ENCODE assay signal across 21 cellular contexts in genomic region chr2:213242653-213243052, GRCh38. TPM values are rescaled to one million over a fixed set of nuclear protein-coding genes. Genes with fewer than 3 reads are reported as not detected.
A peak's percentile ranks its signal among the peaks of the same experiment; 100 is the strongest.
DNase-seq lines count a peak whose midpoint lies in the region; ATAC-seq, FAIRE-seq and TF ChIP-seq lines count a peak whose summit lies in the region.
"Had no signal": no experiment of that assay in that cellular context is flagged by ENCODE, and none has a peak within 500 bp of the region (broad histone marks: within the 10 kb centered on the region; RNA-seq: fewer than 3 reads in every experiment).

No MANE protein-coding gene starts in this region.

- H3K4me1 ChIP-seq in Loucy (ENCODE audit: insufficient read depth, low read length, poor library complexity, severe bottlenecking) (peaks cover 60% of the 10 kb centered on the region), heart left ventricle (peaks cover 0 to 6% (median 0%) of the 10 kb centered on the region in 12 donors)

- H3K4me1 Mint-ChIP-seq in activated B cell treated with CpG ODN at 0.5 μM for 24 hours = peaks cover 38% of the 10 kb centered on the region
- H3K4me1 Mint-ChIP-seq in natural killer cell = no peaks in the 10 kb centered on the region

- intact Hi-C loops in activated B cell treated with CpG ODN at 0.5 μM for 24 hours (cut with micrococcal nuclease) = no loop called here
- intact Hi-C loops in Right ventricle myocardium inferior (cut with DNase I) = no loop called here
- intact Hi-C loops in natural killer cell (cut with micrococcal nuclease) = no loop called here
- intact Hi-C loops in heart left ventricle (cut with DNase I) = loop anchor here in 1 of 10 donors (10.0 kb wide), 1 partner anchor 558 kb away; no protein-coding TSS in a partner anchor

- H2AFZ ChIP-seq in Loucy (ENCODE audit: low read length) = peak overlapping the region; percentile 14

- TF ChIP-seq CTCF in Loucy (conservative IDR thresholded peaks at IDR 0.05; ENCODE audit: low read length) = no peak
- no peak for TF ChIP-seq CTCF in activated B cell treated with CpG ODN at 0.5 μM for 24 hours (IDR thresholded peaks at IDR 0.05)
- TF ChIP-seq CTCF in natural killer cell (IDR thresholded peaks at IDR 0.05) = no peak
- TF ChIP-seq CTCF in heart left ventricle (IDR thresholded peaks at IDR 0.05) = no peak

- H3K9me3 Mint-ChIP-seq in activated B cell treated with CpG ODN at 0.5 μM for 24 hours = no peaks in the 10 kb centered on the region
- H3K9me3 Mint-ChIP-seq in natural killer cell = no peaks in the 10 kb centered on the region
- H3K9me3 Mint-ChIP-seq: T-helper 1 cell treated with Interleukin-12 subunit alpha and Interleukin-12 subunit beta and Interleukin-4 antibody, amounts not matched to agents 30 μg/mL and 1 μg/mL, for 36 hours had no signal

- peak overlapping the region; percentile 65 for H3K4me2 ChIP-seq in Loucy (ENCODE audit: low read depth, low read length, poor library complexity, severe bottlenecking)

- no peak overlapping the region for H3K4me3 Mint-ChIP-seq in activated B cell treated with CpG ODN at 0.5 μM for 24 hours
- H3K4me3 Mint-ChIP-seq in natural killer cell = no peak overlapping the region
- H3K4me3 Mint-ChIP-seq: B cell; T-helper 1 cell treated with Interleukin-12 subunit alpha and Interleukin-12 subunit beta and Interleukin-4 antibody, amounts not matched to agents 30 μg/mL and 1 μg/mL, for 36 hours had no signal

- FAIRE-seq in G401.6 (lab: Jason Lieb, UNC) = peak; percentile 30

- H3K27me3 ChIP-seq in Loucy (ENCODE audit: insufficient read depth, low read length, poor library complexity, severe bottlenecking) = no peaks in the 10 kb centered on the region
- H3K27me3 ChIP-seq in heart left ventricle = peaks cover 0 to 4% (median 0%) of the 10 kb centered on the region in 9 donors

- H3K79me2 ChIP-seq in Loucy (ENCODE audit: insufficient read depth, low read length) = peaks cover 59% of the 10 kb centered on the region

- H3K36me3 ChIP-seq in Loucy (ENCODE audit: insufficient read depth, low read length) = no peaks in the 10 kb centered on the region
- H3K36me3 ChIP-seq in heart left ventricle = no peaks in the 10 kb centered on the region

- no peak for DNase-seq in activated B cell treated with CpG ODN at 0.5 μM for 24 hours
- no peak for DNase-seq in Right ventricle myocardium inferior (ENCODE audit: missing footprints)
- no peak for DNase-seq in natural killer cell
- DNase-seq in DMS114 treated with DMSO at 0.1 percent for 48 hours (lab: John Stamatoyannopoulos, UW; ENCODE audit: unreplicated experiment) = no peak
- no peak for DNase-seq in heart left ventricle
- DNase-seq: KBM-7, NCI-H1092, NCI-H1417 treated with DMSO at 0.1 percent for 48 hours, NCI-H1694 treated with DMSO at 0.1 percent for 48 hours, NCI-H2081, NCI-H2227 treated with DMSO at 0.1 percent for 48 hours, NCI-H526 treated with DMSO at 0.1 percent for 48 hours, SHP77 treated with DMSO at 0.1 percent for 48 hours had no signal

- CTCF ChIA-PET in activated B cell treated with CpG ODN at 0.5 μM for 24 hours (lab: Charles Lee) = no interaction called here

- H3K27ac Mint-ChIP-seq in activated B cell treated with CpG ODN at 0.5 μM for 24 hours (peak overlapping the region; percentile 62), natural killer cell (no peak overlapping the region)
- H3K27ac Mint-ChIP-seq: T-helper 1 cell treated with Interleukin-12 subunit alpha and Interleukin-12 subunit beta and Interleukin-4 antibody, amounts not matched to agents 30 μg/mL and 1 μg/mL, for 36 hours had no signal

- 0 out of 2 replicates have a peak, but pooled peaks cover 2% of the 10 kb centered on the region for H3F3A ChIP-seq in Loucy (ENCODE audit: low read depth)

- H3K27me3 Mint-ChIP-seq in activated B cell treated with CpG ODN at 0.5 μM for 24 hours (peaks cover 3% of the 10 kb centered on the region), natural killer cell (ENCODE audit: low read depth in 2 of 2) (peaks cover 4 to 5% of the 10 kb centered on the region in 2 donors)

- H3K9ac ChIP-seq in Loucy (ENCODE audit: low read depth, low read length, poor library complexity, severe bottlenecking) = peak overlapping the region; percentile 74

- H3K9me3 ChIP-seq in Loucy (ENCODE audit: insufficient read depth, low read depth, low read length) (no peaks in the 10 kb centered on the region), heart left ventricle (no peaks in the 10 kb centered on the region)

- no peak overlapping the region for H3K27ac ChIP-seq in heart left ventricle
- H3K27ac ChIP-seq: C4-2B, RWPE1 had no signal

- H4K20me1 ChIP-seq in Loucy (ENCODE audit: insufficient read depth, low read length, poor library complexity, severe bottlenecking) = no peaks in the 10 kb centered on the region

- WGBS in heart left ventricle, 4 donors = 90 to 98% (median 95%) methylated on average over 1 of the region's 1 CpG

- no peak for ATAC-seq in activated B cell treated with CpG ODN at 0.5 μM for 24 hours (ENCODE audit: low read depth)
- ATAC-seq in Right ventricle myocardium inferior = no peak
- no peak for ATAC-seq in natural killer cell
- ATAC-seq in heart left ventricle = no peak
- ATAC-seq: HCT116, Panc1 had no signal

- peak overlapping the region; percentile 37 for H3K4me3 ChIP-seq in Loucy (ENCODE audit: low read length, poor library complexity, severe bottlenecking)
- H3K4me3 ChIP-seq in heart left ventricle = no peak overlapping the region

- H3K36me3 Mint-ChIP-seq in activated B cell treated with CpG ODN at 0.5 μM for 24 hours (ENCODE audit: low read depth) (peaks cover 2% of the 10 kb centered on the region), natural killer cell (no peaks in the 10 kb centered on the region)

- no peaks in the 10 kb centered on the region for H3K9me2 ChIP-seq in Loucy (replicated peaks; ENCODE audit: low read depth, low read length)

- no peak for TF ChIP-seq POLR2A in heart left ventricle (IDR thresholded peaks at IDR 0.05)

- POLR2A ChIA-PET in activated B cell treated with CpG ODN at 0.5 μM for 24 hours (lab: Charles Lee) = interaction anchor here (1.2 to 2.0 kb wide), 4 partner anchors 10 to 91 kb away, joined by 3 to 12 read pairs (median 6); partner anchors contain the start of gene IKZF2

RNA-seq across cellular contexts. Expression of gene SPAG16, which starts 41.6 kb away (rescaled TPM):
- total RNA-seq in activated B cell treated with CpG ODN at 0.5 μM for 24 hours = 11.2 and 11.5 TPM in 2 replicates
- 16.6 TPM for total RNA-seq in Right ventricle myocardium inferior
- total RNA-seq in natural killer cell = 1 to 10 TPM; 3.5 to 5.8 (median 4.0) TPM
- total RNA-seq in heart left ventricle = 10 to 100 TPM; 12.7 to 26.1 (median 18.7) TPM
- polyA plus RNA-seq in heart left ventricle = 10 to 100 TPM in 1 of 2 donors, 1 to 10 TPM in 1; 9.8 to 11.5 TPM
